ENCODE assay signal across 1 cellular context in genomic region chr2:10918661-10919414, GRCh38.
TF ChIP-seq lines count a peak whose summit lies in the region.

No MANE protein-coding gene starts in this region.

TF ChIP-seq in K562, 482 proteins besides CTCF, POLR2A, EP300 and RAD21 (continued from another document):
- TF ChIP-seq NFE2 (IDR thresholded peaks at IDR 0.05; ENCODE audit: low read depth) (peak; percentile 82), ZNF77 (CRISPR knock-in tag; IDR thresholded peaks at IDR 0.05) (no peak), POU5F1 (IDR thresholded peaks at IDR 0.05; ENCODE audit: borderline replicate concordance, low read depth, low read length, partially characterized antibody) (no peak), RFX5 (IDR thresholded peaks at IDR 0.05; ENCODE audit: low read depth, low read length) (no peak), CBFA2T3 (IDR thresholded peaks at IDR 0.05) (peak; percentile 79), HDAC1 (IDR thresholded peaks at IDR 0.05) (no peak), POLR2AphosphoS5 (IDR thresholded peaks at IDR 0.05; ENCODE audit: control insufficient read depth, insufficient read depth, low read depth, low read length) (no peak), C11orf30 (IDR thresholded peaks at IDR 0.05; ENCODE audit: low read depth) (peak; percentile 80), SRSF7 (optimal IDR thresholded peaks at IDR 0.05; ENCODE audit: low read depth, low read length) (no peak), HOMEZ (CRISPR knock-in tag; IDR thresholded peaks at IDR 0.05) (no peak), ATF7 (IDR thresholded peaks at IDR 0.05) (peak; percentile 45; the same call in 1 of the 2 replicates), CXXC5 (CRISPR knock-in tag; IDR thresholded peaks at IDR 0.05) (peak; percentile 68), ZNF174 (CRISPR knock-in tag; IDR thresholded peaks at IDR 0.05) (no peak), SNIP1 (IDR thresholded peaks at IDR 0.05; ENCODE audit: low read depth) (no peak), E2F3 (CRISPR knock-in tag; IDR thresholded peaks at IDR 0.05) (no peak)
- TF ChIP-seq, protein P1, sequence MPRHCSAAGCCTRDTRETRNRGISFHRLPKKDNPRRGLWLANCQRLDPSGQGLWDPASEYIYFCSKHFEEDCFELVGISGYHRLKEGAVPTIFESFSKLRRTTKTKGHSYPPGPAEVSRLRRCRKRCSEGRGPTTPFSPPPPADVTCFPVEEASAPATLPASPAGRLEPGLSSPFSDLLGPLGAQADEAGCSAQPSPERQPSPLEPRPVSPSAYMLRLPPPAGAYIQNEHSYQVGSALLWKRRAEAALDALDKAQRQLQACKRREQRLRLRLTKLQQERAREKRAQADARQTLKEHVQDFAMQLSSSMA (CRISPR knock-in tag; IDR thresholded peaks at IDR 0.05), result no peak
- TF ChIP-seq, protein P2, sequence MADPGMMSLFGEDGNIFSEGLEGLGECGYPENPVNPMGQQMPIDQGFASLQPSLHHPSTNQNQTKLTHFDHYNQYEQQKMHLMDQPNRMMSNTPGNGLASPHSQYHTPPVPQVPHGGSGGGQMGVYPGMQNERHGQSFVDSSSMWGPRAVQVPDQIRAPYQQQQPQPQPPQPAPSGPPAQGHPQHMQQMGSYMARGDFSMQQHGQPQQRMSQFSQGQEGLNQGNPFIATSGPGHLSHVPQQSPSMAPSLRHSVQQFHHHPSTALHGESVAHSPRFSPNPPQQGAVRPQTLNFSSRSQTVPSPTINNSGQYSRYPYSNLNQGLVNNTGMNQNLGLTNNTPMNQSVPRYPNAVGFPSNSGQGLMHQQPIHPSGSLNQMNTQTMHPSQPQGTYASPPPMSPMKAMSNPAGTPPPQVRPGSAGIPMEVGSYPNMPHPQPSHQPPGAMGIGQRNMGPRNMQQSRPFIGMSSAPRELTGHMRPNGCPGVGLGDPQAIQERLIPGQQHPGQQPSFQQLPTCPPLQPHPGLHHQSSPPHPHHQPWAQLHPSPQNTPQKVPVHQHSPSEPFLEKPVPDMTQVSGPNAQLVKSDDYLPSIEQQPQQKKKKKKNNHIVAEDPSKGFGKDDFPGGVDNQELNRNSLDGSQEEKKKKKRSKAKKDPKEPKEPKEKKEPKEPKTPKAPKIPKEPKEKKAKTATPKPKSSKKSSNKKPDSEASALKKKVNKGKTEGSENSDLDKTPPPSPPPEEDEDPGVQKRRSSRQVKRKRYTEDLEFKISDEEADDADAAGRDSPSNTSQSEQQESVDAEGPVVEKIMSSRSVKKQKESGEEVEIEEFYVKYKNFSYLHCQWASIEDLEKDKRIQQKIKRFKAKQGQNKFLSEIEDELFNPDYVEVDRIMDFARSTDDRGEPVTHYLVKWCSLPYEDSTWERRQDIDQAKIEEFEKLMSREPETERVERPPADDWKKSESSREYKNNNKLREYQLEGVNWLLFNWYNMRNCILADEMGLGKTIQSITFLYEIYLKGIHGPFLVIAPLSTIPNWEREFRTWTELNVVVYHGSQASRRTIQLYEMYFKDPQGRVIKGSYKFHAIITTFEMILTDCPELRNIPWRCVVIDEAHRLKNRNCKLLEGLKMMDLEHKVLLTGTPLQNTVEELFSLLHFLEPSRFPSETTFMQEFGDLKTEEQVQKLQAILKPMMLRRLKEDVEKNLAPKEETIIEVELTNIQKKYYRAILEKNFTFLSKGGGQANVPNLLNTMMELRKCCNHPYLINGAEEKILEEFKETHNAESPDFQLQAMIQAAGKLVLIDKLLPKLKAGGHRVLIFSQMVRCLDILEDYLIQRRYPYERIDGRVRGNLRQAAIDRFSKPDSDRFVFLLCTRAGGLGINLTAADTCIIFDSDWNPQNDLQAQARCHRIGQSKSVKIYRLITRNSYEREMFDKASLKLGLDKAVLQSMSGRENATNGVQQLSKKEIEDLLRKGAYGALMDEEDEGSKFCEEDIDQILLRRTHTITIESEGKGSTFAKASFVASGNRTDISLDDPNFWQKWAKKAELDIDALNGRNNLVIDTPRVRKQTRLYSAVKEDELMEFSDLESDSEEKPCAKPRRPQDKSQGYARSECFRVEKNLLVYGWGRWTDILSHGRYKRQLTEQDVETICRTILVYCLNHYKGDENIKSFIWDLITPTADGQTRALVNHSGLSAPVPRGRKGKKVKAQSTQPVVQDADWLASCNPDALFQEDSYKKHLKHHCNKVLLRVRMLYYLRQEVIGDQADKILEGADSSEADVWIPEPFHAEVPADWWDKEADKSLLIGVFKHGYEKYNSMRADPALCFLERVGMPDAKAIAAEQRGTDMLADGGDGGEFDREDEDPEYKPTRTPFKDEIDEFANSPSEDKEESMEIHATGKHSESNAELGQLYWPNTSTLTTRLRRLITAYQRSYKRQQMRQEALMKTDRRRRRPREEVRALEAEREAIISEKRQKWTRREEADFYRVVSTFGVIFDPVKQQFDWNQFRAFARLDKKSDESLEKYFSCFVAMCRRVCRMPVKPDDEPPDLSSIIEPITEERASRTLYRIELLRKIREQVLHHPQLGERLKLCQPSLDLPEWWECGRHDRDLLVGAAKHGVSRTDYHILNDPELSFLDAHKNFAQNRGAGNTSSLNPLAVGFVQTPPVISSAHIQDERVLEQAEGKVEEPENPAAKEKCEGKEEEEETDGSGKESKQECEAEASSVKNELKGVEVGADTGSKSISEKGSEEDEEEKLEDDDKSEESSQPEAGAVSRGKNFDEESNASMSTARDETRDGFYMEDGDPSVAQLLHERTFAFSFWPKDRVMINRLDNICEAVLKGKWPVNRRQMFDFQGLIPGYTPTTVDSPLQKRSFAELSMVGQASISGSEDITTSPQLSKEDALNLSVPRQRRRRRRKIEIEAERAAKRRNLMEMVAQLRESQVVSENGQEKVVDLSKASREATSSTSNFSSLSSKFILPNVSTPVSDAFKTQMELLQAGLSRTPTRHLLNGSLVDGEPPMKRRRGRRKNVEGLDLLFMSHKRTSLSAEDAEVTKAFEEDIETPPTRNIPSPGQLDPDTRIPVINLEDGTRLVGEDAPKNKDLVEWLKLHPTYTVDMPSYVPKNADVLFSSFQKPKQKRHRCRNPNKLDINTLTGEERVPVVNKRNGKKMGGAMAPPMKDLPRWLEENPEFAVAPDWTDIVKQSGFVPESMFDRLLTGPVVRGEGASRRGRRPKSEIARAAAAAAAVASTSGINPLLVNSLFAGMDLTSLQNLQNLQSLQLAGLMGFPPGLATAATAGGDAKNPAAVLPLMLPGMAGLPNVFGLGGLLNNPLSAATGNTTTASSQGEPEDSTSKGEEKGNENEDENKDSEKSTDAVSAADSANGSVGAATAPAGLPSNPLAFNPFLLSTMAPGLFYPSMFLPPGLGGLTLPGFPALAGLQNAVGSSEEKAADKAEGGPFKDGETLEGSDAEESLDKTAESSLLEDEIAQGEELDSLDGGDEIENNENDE (IDR thresholded peaks at IDR 0.05; ENCODE audit: low read depth, low read length), result no peak
- TF ChIP-seq, protein P3, sequence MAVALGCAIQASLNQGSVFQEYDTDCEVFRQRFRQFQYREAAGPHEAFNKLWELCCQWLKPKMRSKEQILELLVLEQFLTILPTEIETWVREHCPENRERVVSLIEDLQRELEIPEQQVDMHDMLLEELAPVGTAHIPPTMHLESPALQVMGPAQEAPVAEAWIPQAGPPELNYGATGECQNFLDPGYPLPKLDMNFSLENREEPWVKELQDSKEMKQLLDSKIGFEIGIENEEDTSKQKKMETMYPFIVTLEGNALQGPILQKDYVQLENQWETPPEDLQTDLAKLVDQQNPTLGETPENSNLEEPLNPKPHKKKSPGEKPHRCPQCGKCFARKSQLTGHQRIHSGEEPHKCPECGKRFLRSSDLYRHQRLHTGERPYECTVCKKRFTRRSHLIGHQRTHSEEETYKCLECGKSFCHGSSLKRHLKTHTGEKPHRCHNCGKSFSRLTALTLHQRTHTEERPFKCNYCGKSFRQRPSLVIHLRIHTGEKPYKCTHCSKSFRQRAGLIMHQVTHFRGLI (CRISPR knock-in tag; IDR thresholded peaks at IDR 0.05), result no peak
TF ChIP-seq in K562: peak in this region for 33.
